12 cellular contexts compared by ENCODE assay signal in the genomic region with DNA sequence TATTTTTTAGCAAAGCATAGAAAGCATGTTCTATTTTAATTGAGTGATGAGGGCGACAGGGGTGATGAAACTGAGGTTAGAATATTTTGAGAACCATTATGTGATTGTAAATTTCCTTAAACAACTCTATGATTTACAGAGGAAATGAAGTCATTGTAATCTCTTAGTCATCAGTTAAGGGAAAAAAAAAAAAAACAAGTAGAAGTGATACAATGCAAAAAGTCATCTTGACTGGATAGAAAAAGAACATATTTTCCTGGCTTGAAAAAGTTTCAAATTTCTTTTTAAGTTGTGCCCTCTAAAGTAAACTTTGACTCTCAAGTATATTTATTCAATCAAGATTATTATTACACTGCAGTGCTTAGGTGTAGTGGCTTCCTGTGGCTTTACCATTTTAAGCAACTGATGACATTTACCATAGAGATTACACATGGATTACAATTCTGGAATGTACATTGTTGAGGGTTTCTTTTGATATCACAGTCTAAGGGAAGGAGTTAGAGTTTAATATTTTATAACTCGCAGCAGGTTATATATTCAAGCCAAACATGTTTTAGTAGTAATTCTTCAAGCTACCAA. TPM values are rescaled to one million over a fixed set of nuclear protein-coding genes. Genes with fewer than 3 reads are reported as not detected.
DNase-seq lines count a peak whose midpoint lies in the region; ATAC-seq and TF ChIP-seq lines count a peak whose summit lies in the region.
"Had no signal": no experiment of that assay in that cellular context is flagged by ENCODE, and none has a peak within 500 bp of the region (broad histone marks: within the 10 kb centered on the region; RNA-seq: fewer than 3 reads in every experiment).

No MANE protein-coding gene starts in this region.

- H3K27ac ChIP-seq in brain microvascular endothelial cell = peak overlapping the region; percentile 52
- H3K27ac ChIP-seq: BLaER1 had no signal

- ATAC-seq in GM19351 (IDR thresholded peaks at IDR 0.05; ENCODE audit: unreplicated experiment) = no peak
- no peak for ATAC-seq in GM21576 (IDR thresholded peaks at IDR 0.05; ENCODE audit: unreplicated experiment)

- DNase-seq in EH (ENCODE audit: low read depth) = peak; percentile 66
- DNase-seq in MV-4-11 (lab: John Stamatoyannopoulos, UW) = peak; percentile 73
- no peak for DNase-seq in brain microvascular endothelial cell
- peak; percentile 65 for DNase-seq in kidney glomerular epithelial cell (lab: John Stamatoyannopoulos, UW)
- no peak for DNase-seq in HT-29 (ENCODE audit: low spot score)
- no peak for DNase-seq in activated CD8-positive, alpha-beta memory T cell treated with anti-CD3 and anti-CD28 coated beads, Interleukin-2, amount 50 U/mL, for 48 hours
- DNase-seq: foreskin melanocyte, NCI-H187 treated with DMSO at 0.1 percent for 48 hours, substantia nigra had no signal

- no peaks in the 10 kb centered on the region for H3K27me3 ChIP-seq in brain microvascular endothelial cell (replicated peaks)
- H3K27me3 ChIP-seq: BLaER1 had no signal

- no peaks in the 10 kb centered on the region for H3K36me3 ChIP-seq in brain microvascular endothelial cell (replicated peaks)
- H3K36me3 ChIP-seq: BLaER1 had no signal

- TF ChIP-seq CTCF in brain microvascular endothelial cell (IDR thresholded peaks at IDR 0.05; ENCODE audit: low read depth, low read length, missing control alignments) = no peak

- in situ Hi-C loops in brain microvascular endothelial cell (cut with HindIII; ENCODE audit: low pct_ligation_motif_present, low sequenced_read_pairs) = no loop called here

- H3K4me3 ChIP-seq in brain microvascular endothelial cell (ENCODE audit: low read depth, low read length) = no peak overlapping the region
- H3K4me3 ChIP-seq: BLaER1 had no signal

RNA-seq across cellular contexts. Expression of a gene that starts 40.6 kb away (rescaled TPM):
- not detected in 2 replicates for total RNA-seq in HT-29 (2014; rRNA removed; shearing (Covaris generic))

Comparison
In these comparisons a context has a peak if more than half of its experiments do, and no peak if none do; other contexts are left out.
1. DNase-seq: peak in EH (single experiment), MV-4-11 (single experiment) and kidney glomerular epithelial cell (single experiment); none in brain microvascular endothelial cell (single experiment), HT-29 (single experiment) and activated CD8-positive, alpha-beta memory T cell treated with anti-CD3 and anti-CD28 coated beads, Interleukin-2, amount 50 U/mL, for 48 hours (single experiment).